Comparison of ENCODE assay signal across 16 cellular contexts in the genomic region with DNA sequence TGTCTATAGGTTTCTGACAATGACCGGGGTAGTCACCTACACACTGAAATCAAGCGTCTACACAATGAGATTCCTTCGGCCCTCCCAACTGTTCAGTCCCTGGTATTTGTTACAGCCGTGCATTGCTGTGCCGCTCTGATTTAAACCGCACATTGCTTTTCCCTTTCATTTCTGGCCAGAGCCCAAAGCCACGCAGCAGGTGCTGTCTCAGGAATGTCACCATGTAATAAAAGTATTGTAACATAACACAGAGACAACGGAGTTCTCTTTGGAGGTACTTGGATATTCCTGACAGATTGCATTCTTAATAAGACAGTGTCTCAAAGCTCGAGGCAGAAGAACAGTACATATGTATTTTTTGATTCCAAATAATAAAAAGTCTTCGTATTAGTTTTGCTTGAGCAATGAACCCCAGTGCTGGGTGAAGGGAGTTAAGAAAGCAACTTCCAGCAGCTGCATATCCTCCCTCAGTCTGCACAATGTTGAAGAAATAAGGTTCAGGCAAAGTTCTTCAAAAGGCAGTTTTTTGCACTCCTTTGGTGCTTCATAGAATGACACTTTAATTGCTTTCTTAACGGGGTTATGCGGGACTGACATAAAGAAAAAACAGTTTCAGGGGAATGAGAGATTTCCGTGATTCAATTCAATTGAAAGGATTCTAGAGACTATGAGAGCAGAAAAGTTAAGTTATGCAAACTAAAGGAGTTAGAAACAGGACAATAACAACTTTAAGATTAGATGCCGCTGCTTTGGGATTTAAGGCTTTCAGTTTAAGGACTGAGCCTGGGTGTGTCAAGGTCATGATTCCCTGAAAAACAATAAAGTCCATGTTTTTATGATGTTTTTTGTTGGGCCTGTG.
DNase-seq lines count a peak whose midpoint lies in the region; ATAC-seq, FAIRE-seq and TF ChIP-seq lines count a peak whose summit lies in the region.
"Had no signal": no experiment of that assay in that cellular context is flagged by ENCODE, and none has a peak within 500 bp of the region (broad histone marks: within the 10 kb centered on the region; RNA-seq: fewer than 3 reads in every experiment).

No MANE protein-coding gene starts in this region.

- peak overlapping the region; percentile 15 for H3K4me3 Mint-ChIP-seq in Caco-2 (ENCODE audit: unreplicated experiment)
- H3K4me3 Mint-ChIP-seq: B cell; memory B cell; stimulated activated effector memory CD8-positive, alpha-beta T cell treated with anti-CD3 and anti-CD28 coated beads, Interleukin-12 subunit alpha, Interleukin-12 subunit beta, amount 100 ng/mL, for 72 hours had no signal

- H3K4me3 ChIP-seq in Caco-2 (ENCODE audit: low read depth, low read length) (no peak overlapping the region), PC-3 (ENCODE audit: low read length) (no peak overlapping the region), pancreas (peak overlapping the region in 2 of 4 donors; percentile 10 to 23)
- H3K4me3 ChIP-seq: upper lobe of right lung had no signal

- H3K36me3 Mint-ChIP-seq in Caco-2 (ENCODE audit: insufficient read depth, unreplicated experiment): no peaks in the 10 kb centered on the region
- H3K36me3 Mint-ChIP-seq: memory B cell; stimulated activated effector memory CD8-positive, alpha-beta T cell treated with anti-CD3 and anti-CD28 coated beads, Interleukin-12 subunit alpha, Interleukin-12 subunit beta, amount 100 ng/mL, for 72 hours had no signal

- H3K9me2 ChIP-seq in PC-3 (replicated peaks; ENCODE audit: low read length): no peaks in the 10 kb centered on the region

- H3K36me3 ChIP-seq in Caco-2 (ENCODE audit: control insufficient read depth, insufficient read depth, low read length) (no peaks in the 10 kb centered on the region), PC-3 (ENCODE audit: low read depth, low read length) (no peaks in the 10 kb centered on the region), pancreas (no peaks in the 10 kb centered on the region)
- H3K36me3 ChIP-seq: upper lobe of right lung, WERI-Rb-1 had no signal

- no TSS peak for BruUV-seq in Caco-2 (replicated peaks; lab: Mats Ljungman, UMichigan)
- BruUV-seq in PC-3 (replicated peaks; lab: Mats Ljungman, UMichigan): no TSS peak

- H3K79me2 ChIP-seq in PC-3 (ENCODE audit: low read length): no peaks in the 10 kb centered on the region

- no peaks in the 10 kb centered on the region for H4K20me1 ChIP-seq in PC-3 (ENCODE audit: low read length)

- WGBS in pancreas, 2 donors: 16 to 28% methylated on average over 14 of the region's 14 CpGs

- H3K9me3 ChIP-seq in Caco-2 (no peaks in the 10 kb centered on the region), PC-3 (ENCODE audit: low read length) (peaks cover 11% of the 10 kb centered on the region; the same call in 1 of the 2 replicates), pancreas (no peaks in the 10 kb centered on the region)
- H3K9me3 ChIP-seq: upper lobe of right lung had no signal

- no peak overlapping the region for H3K27ac Mint-ChIP-seq in Caco-2 (ENCODE audit: unreplicated experiment)
- H3K27ac Mint-ChIP-seq: B cell; memory B cell; stimulated activated effector memory CD8-positive, alpha-beta T cell treated with anti-CD3 and anti-CD28 coated beads, Interleukin-12 subunit alpha, Interleukin-12 subunit beta, amount 100 ng/mL, for 72 hours had no signal

- ATAC-seq in PC-3: no peak
- peak; percentile 75 to 86 (median 81) for ATAC-seq in pancreas
- ATAC-seq in HG03175 (IDR thresholded peaks at IDR 0.05; ENCODE audit: unreplicated experiment): no peak
- no peak for ATAC-seq in HG03521 (IDR thresholded peaks at IDR 0.05; ENCODE audit: unreplicated experiment)
- no peak for ATAC-seq in HG03139 (IDR thresholded peaks at IDR 0.05; ENCODE audit: unreplicated experiment)
- ATAC-seq: stimulated activated effector memory CD8-positive, alpha-beta T cell treated with anti-CD3 and anti-CD28 coated beads, Interleukin-12 subunit alpha, Interleukin-12 subunit beta, amount 100 ng/mL, for 72 hours; upper lobe of right lung had no signal

- CTCF ChIA-PET in Caco-2 (lab: Charles Lee): no interaction called here
- CTCF ChIA-PET in PC-3 (lab: Charles Lee): no interaction called here

- no peaks in the 10 kb centered on the region for H3K27me3 ChIP-seq in Caco-2 (replicated peaks; ENCODE audit: control insufficient read depth, insufficient read depth, low read length)
- H3K27me3 ChIP-seq in PC-3 (ENCODE audit: low read length): no peaks in the 10 kb centered on the region
- no peaks in the 10 kb centered on the region for H3K27me3 ChIP-seq in pancreas
- H3K27me3 ChIP-seq: upper lobe of right lung had no signal

- H3K9ac ChIP-seq in PC-3 (ENCODE audit: low read length): no peak overlapping the region

- H3K27me3 Mint-ChIP-seq in Caco-2 (ENCODE audit: insufficient read depth, unreplicated experiment): no peaks in the 10 kb centered on the region
- H3K27me3 Mint-ChIP-seq: B cell, memory B cell had no signal

- no peaks in the 10 kb centered on the region for H3F3A ChIP-seq in PC-3 (ENCODE audit: low read length, unreplicated experiment)

- DNase-seq in Caco-2 (peak; percentile 9 to 34), PC-3 (peak; percentile 29), glomerular visceral epithelial cell (ENCODE audit: extremely low spot score) (peak; percentile 74), pancreas (peak in 4 of 6 donors; percentile 13 to 28 (median 24)), frontal cortex (ENCODE audit: low spot score in 2 of 2) (no peak)
- DNase-seq: activated naive CD4-positive, alpha-beta T cell treated with anti-CD3 and anti-CD28 coated beads, Interleukin-2, amount 50 U/mL, for 16 hours; NCI-H2029; NK-92 treated with Interleukin-12 subunit alpha and Interleukin-12 subunit beta, amount 100 ng/mL, for 24 hours; upper lobe of right lung; WERI-Rb-1 had no signal

- POLR2A ChIA-PET in Caco-2 (lab: Charles Lee) (no interaction called here), PC-3 (lab: Charles Lee; ENCODE audit: unreplicated experiment) (no interaction called here)

- H3K27ac ChIP-seq in PC-3 (ENCODE audit: low read length) (no peak overlapping the region), pancreas (no peak overlapping the region)
- H3K27ac ChIP-seq: upper lobe of right lung, WERI-Rb-1 had no signal

- H3K4me1 Mint-ChIP-seq in Caco-2 (ENCODE audit: low read depth, unreplicated experiment): peaks cover 13% of the 10 kb centered on the region
- H3K4me1 Mint-ChIP-seq: B cell; memory B cell; stimulated activated effector memory CD8-positive, alpha-beta T cell treated with anti-CD3 and anti-CD28 coated beads, Interleukin-12 subunit alpha, Interleukin-12 subunit beta, amount 100 ng/mL, for 72 hours had no signal

- intact Hi-C loops in Caco-2 (cut with micrococcal nuclease; ENCODE audit: unreplicated experiment): no loop called here
- intact Hi-C loops in PC-3 (cut with micrococcal nuclease): no loop called here
- intact Hi-C loops in pancreas (cut with DNase I): no loop called here

- peak overlapping the region; percentile 37; the same call in 1 of the 2 replicates for H2AFZ ChIP-seq in PC-3 (ENCODE audit: low read length)

- H3K4me2 ChIP-seq in PC-3 (ENCODE audit: low read length): peak overlapping the region; percentile 33; the same call in 1 of the 2 replicates

- H3K4me1 ChIP-seq in Caco-2: peaks cover 3% of the 10 kb centered on the region; the same call in 1 of the 2 replicates
- H3K4me1 ChIP-seq in PC-3 (ENCODE audit: insufficient read depth, low read length): no peaks in the 10 kb centered on the region
- H3K4me1 ChIP-seq in pancreas: peaks cover 0 to 5% (median 0%) of the 10 kb centered on the region in 3 donors
- H3K4me1 ChIP-seq: upper lobe of right lung had no signal

- no peak for TF ChIP-seq CTCF in Caco-2 (IDR thresholded peaks at IDR 0.05; ENCODE audit: insufficient read depth in 1 of 2, low read depth in 1 of 2, low read length in 1 of 2, severe bottlenecking in 1 of 2, unreplicated experiment in 1 of 2)
- no peak for TF ChIP-seq CTCF in PC-3 (conservative IDR thresholded peaks at IDR 0.05; ENCODE audit: low read depth, low read length)
- TF ChIP-seq CTCF in pancreas (IDR thresholded peaks at IDR 0.05): no peak

- FAIRE-seq in pancreas (lab: Jason Lieb, UNC) (no peak), frontal cortex (lab: Jason Lieb, UNC) (no peak)

- no peaks in the 10 kb centered on the region for H3K9me3 Mint-ChIP-seq in Caco-2 (ENCODE audit: unreplicated experiment)

Comparison
In these comparisons a context has a peak if more than half of its experiments do, and no peak if none do; other contexts are left out.
1. DNase-seq: peak in Caco-2 (2 of 2), PC-3 (single experiment), glomerular visceral epithelial cell (single experiment) and pancreas (4 of 6); none in frontal cortex (0 of 2).
2. ATAC-seq: peak in pancreas (4 of 4); none in PC-3 (single experiment), HG03175 (single experiment), HG03521 (single experiment) and HG03139 (single experiment).